8 cellular contexts compared by ENCODE assay signal in the genomic region with DNA sequence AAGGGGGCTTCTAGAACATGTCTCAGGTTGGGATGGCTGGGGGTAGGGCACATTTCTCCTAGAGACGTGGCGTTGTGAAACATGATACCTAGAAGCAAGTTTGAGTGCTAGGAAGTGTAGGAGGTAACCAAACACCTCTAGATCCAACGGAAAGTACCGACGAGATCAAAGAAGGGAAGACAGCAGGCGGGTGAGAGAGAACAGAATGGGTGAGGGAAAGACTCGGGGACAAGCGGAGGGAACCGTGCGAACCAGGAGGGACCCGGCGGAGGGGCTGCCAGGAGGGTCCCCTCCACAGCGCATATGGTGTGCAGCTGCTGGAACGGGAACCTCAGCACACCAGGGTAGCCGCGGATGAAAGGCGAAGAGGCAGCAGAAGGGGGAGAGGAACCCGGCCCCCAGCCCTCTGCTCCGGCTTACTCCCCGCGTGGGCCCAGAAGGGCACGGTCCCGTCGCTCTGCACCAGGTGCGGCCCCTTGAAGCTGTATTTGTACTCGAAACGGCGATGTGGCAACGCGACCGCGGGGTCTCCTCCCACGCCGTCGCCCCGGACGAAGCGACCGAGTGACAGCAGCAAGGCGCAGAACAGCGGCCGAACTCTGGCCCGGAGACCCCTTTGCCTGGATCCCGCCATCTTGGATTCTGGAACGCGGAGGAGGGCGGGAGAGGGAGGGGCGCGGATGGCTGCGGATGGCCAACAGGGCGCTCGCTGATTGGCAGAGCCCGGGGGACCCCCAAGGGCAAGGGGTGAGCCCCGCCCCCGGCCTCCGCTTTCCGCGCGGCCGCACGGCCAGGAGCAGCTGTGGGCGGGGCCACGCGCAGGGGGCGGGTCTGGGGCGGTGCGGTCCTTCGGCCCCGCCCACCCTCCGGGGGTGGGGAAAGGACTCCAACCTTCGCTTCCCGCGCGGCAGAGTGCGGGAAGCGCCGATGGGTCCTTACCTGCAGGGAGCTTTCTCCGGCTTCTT. TPM values are rescaled to one million over a fixed set of nuclear protein-coding genes. Genes with fewer than 3 reads are reported as not detected.
DNase-seq lines count a peak whose midpoint lies in the region; ATAC-seq and TF ChIP-seq lines count a peak whose summit lies in the region.

A gene with protein sequence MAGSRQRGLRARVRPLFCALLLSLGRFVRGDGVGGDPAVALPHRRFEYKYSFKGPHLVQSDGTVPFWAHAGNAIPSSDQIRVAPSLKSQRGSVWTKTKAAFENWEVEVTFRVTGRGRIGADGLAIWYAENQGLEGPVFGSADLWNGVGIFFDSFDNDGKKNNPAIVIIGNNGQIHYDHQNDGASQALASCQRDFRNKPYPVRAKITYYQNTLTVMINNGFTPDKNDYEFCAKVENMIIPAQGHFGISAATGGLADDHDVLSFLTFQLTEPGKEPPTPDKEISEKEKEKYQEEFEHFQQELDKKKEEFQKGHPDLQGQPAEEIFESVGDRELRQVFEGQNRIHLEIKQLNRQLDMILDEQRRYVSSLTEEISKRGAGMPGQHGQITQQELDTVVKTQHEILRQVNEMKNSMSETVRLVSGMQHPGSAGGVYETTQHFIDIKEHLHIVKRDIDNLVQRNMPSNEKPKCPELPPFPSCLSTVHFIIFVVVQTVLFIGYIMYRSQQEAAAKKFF (minus strand): TSS at position 655 of the 965 bp plus-strand sequence. CDS start 21 bp downstream, at position 634.

- DNase-seq in Ammon's horn (ENCODE audit: low spot score) (peak; percentile 96), NCI-H460 (ENCODE audit: extremely low read depth, low read depth) (peak; percentile 83), cerebellar cortex (ENCODE audit: low spot score) (peak; percentile 95), islet precursor cell (peak; percentile 97)
- DNase-seq in activated CD4-positive, CD25-positive, alpha-beta regulatory T cell treated with anti-CD3 and anti-CD28 coated beads, Interleukin-2, amount 50 U/mL, for 72 hours, result peak; percentile 95
- DNase-seq in stimulated activated CD4-positive, alpha-beta T cell treated with anti-CD3 and anti-CD28 coated beads, Interleukin-12 subunit alpha, Interleukin-12 subunit beta, amount 100 ng/mL, for 4 hours, result peak; percentile 96

- peak; percentile 89 for TF ChIP-seq POLR2A in GM19193 (IDR thresholded peaks at IDR 0.05; ENCODE audit: extremely low read depth, insufficient read depth, insufficient read length)

- peak; percentile 99 for ATAC-seq in HG03432 (IDR thresholded peaks at IDR 0.05; ENCODE audit: unreplicated experiment)

RNA-seq across cellular contexts. Expression of the gene that starts here (rescaled TPM):
- total RNA-seq in NCI-H460 (2014; rRNA removed; shearing (Covaris generic)), result 164 and 176 TPM in 2 replicates
- 105 and 155 TPM in 2 replicates for polyA plus RNA-seq in NCI-H460 (2014; cell fraction: nucleus; rRNA removed)

Comparison
In these comparisons a context has a peak if more than half of its experiments do, and no peak if none do; other contexts are left out.
1. Peak in every context shown above with its lines: DNase-seq and ATAC-seq.